15 cellular contexts compared by ENCODE assay signal in genomic region chr5:1810581-1811101, GRCh38. TPM values are rescaled to one million over a fixed set of nuclear protein-coding genes. Genes with fewer than 3 reads are reported as not detected.
A peak's percentile ranks its signal among the peaks of the same experiment; 100 is the strongest.
DNase-seq lines count a peak whose midpoint lies in the region; ATAC-seq and TF ChIP-seq lines count a peak whose summit lies in the region.
"Had no signal": no experiment of that assay in that cellular context is flagged by ENCODE, and none has a peak within 500 bp of the region (broad histone marks: within the 10 kb centered on the region; RNA-seq: fewer than 3 reads in every experiment).

No MANE protein-coding gene starts in this region.

- 98% methylated on average over 10 of the region's 10 CpGs for WGBS in mammary epithelial cell (ENCODE audit: low coverage, missing lambda C conversion rate)

- H2AFZ ChIP-seq in mammary epithelial cell (ENCODE audit: low read depth, low read length) (no peak overlapping the region), osteoblast (ENCODE audit: low read length) (no peak overlapping the region), OCI-LY7 (ENCODE audit: low read length) (no peak overlapping the region)
- H2AFZ ChIP-seq: GM23338 had no signal

- no peak overlapping the region for H3K27ac ChIP-seq in mammary epithelial cell (ENCODE audit: insufficient read depth, low read depth, low read length)
- H3K27ac ChIP-seq in HEK293 (ENCODE audit: extremely low read depth, low read depth, low read length) = no peak overlapping the region
- no peak overlapping the region for H3K27ac ChIP-seq in osteoblast (ENCODE audit: low read depth, low read length)
- H3K27ac ChIP-seq in OCI-LY7 (ENCODE audit: low read depth, low read length, poor library complexity, severe bottlenecking) = no peak overlapping the region
- H3K27ac ChIP-seq: 22Rv1 had no signal

- H3K4me1 ChIP-seq in mammary epithelial cell (ENCODE audit: insufficient read depth, low read length) (peaks cover 25% of the 10 kb centered on the region), HEK293 (ENCODE audit: control insufficient read depth, insufficient read depth, low read length) (no peaks in the 10 kb centered on the region), osteoblast (ENCODE audit: insufficient read depth, low read length) (no peaks in the 10 kb centered on the region), OCI-LY7 (ENCODE audit: insufficient read depth, low read length, poor library complexity, severe bottlenecking) (no peaks in the 10 kb centered on the region)

- in situ Hi-C loops in mammary epithelial cell (cut with MboI; ENCODE audit: low sequenced_read_pairs in 2 of 2) = no loop called here

- H3K9me2 ChIP-seq in OCI-LY7 (ENCODE audit: insufficient read depth, low read length) = no peaks in the 10 kb centered on the region

- POLR2A ChIA-PET in MCF 10A (lab: Yijun Ruan, JAX) (no interaction called here), HEK293 (lab: Yijun Ruan, JAX) (no interaction called here), OCI-LY7 (lab: Charles Lee) (no interaction called here)

- H3K9me3 Mint-ChIP-seq in MCF 10A (ENCODE audit: unreplicated experiment) = no peaks in the 10 kb centered on the region
- H3K9me3 Mint-ChIP-seq in stimulated activated effector memory CD8-positive, alpha-beta T cell treated with anti-CD3 and anti-CD28 coated beads, Interleukin-12 subunit alpha, Interleukin-12 subunit beta, amount 100 ng/mL, for 72 hours = no peaks in the 10 kb centered on the region
- H3K9me3 Mint-ChIP-seq: CD14-positive monocyte; CD8-positive, alpha-beta T cell; GM23338 had no signal

- BruUV-seq in MCF 10A (replicated peaks; lab: Mats Ljungman, UMichigan) (no TSS peak), mammary epithelial cell (replicated peaks; lab: Mats Ljungman, UMichigan) (no TSS peak), OCI-LY7 (replicated peaks; lab: Mats Ljungman, UMichigan) (no TSS peak)

- intact Hi-C loops in MCF 10A (cut with micrococcal nuclease) (no loop called here), mammary epithelial cell (cut with micrococcal nuclease) (no loop called here), OCI-LY7 (cut with micrococcal nuclease; ENCODE audit: unreplicated experiment) (no loop called here)

- H4K20me1 ChIP-seq in mammary epithelial cell (ENCODE audit: insufficient read depth, low read length) = no peaks in the 10 kb centered on the region
- H4K20me1 ChIP-seq in osteoblast (ENCODE audit: insufficient read depth, low read length) = peaks cover 14% of the 10 kb centered on the region
- H4K20me1 ChIP-seq in OCI-LY7 (ENCODE audit: insufficient read depth, low read length) = no peaks in the 10 kb centered on the region; the same call in 1 of the 2 replicates

- H3K9me3 ChIP-seq in mammary epithelial cell (replicated peaks; ENCODE audit: insufficient read depth, low read length) (no peaks in the 10 kb centered on the region), HEK293 (ENCODE audit: control insufficient read depth, insufficient read depth, low read depth, low read length) (no peaks in the 10 kb centered on the region), osteoblast (ENCODE audit: low read depth, low read length) (no peaks in the 10 kb centered on the region), OCI-LY7 (ENCODE audit: low read length) (no peaks in the 10 kb centered on the region)

- dilution Hi-C loops in mammary epithelial cell (cut with HindIII; ENCODE audit: low sequenced_read_pairs) = no loop called here

- H3K27me3 ChIP-seq in mammary epithelial cell (ENCODE audit: insufficient read depth, low read length) = no peaks in the 10 kb centered on the region
- no peaks in the 10 kb centered on the region for H3K27me3 ChIP-seq in osteoblast (ENCODE audit: insufficient read depth, low read length)

- H3K9ac ChIP-seq in mammary epithelial cell (ENCODE audit: insufficient read depth, low read length) = no peak overlapping the region

- H3K4me3 Mint-ChIP-seq in MCF 10A (ENCODE audit: unreplicated experiment) = no peak overlapping the region
- no peak overlapping the region for H3K4me3 Mint-ChIP-seq in stimulated activated effector memory CD8-positive, alpha-beta T cell treated with anti-CD3 and anti-CD28 coated beads, Interleukin-12 subunit alpha, Interleukin-12 subunit beta, amount 100 ng/mL, for 72 hours
- H3K4me3 Mint-ChIP-seq: CD14-positive monocyte; CD8-positive, alpha-beta T cell; GM23338 had no signal

- peak overlapping the region; percentile 7 for H3K27ac Mint-ChIP-seq in MCF 10A (ENCODE audit: low read depth, unreplicated experiment)
- H3K27ac Mint-ChIP-seq in stimulated activated effector memory CD8-positive, alpha-beta T cell treated with anti-CD3 and anti-CD28 coated beads, Interleukin-12 subunit alpha, Interleukin-12 subunit beta, amount 100 ng/mL, for 72 hours = peak overlapping the region; percentile 17
- H3K27ac Mint-ChIP-seq: CD8-positive, alpha-beta T cell; GM23338 had no signal

- no peak for ATAC-seq in stimulated activated effector memory CD8-positive, alpha-beta T cell treated with anti-CD3 and anti-CD28 coated beads, Interleukin-12 subunit alpha, Interleukin-12 subunit beta, amount 100 ng/mL, for 72 hours
- ATAC-seq: CD8-positive, alpha-beta T cell; GM23338 had no signal

- H3K4me3 ChIP-seq in mammary epithelial cell (replicated peaks in 1 of 3; ENCODE audit: insufficient read depth in 1 of 3, low read depth in 2 of 3, low read length in 3 of 3) = no peak overlapping the region
- H3K4me3 ChIP-seq in HEK293 (ENCODE audit: low read depth, low read length) = no peak overlapping the region
- H3K4me3 ChIP-seq in osteoblast (ENCODE audit: insufficient read depth, low read length) = no peak overlapping the region
- no peak overlapping the region for H3K4me3 ChIP-seq in OCI-LY7 (ENCODE audit: low read depth, low read length, poor library complexity, severe bottlenecking)
- H3K4me3 ChIP-seq: GM23338 had no signal

- no peak for TF ChIP-seq CTCF in MCF 10A (IDR thresholded peaks at IDR 0.05; ENCODE audit: unreplicated experiment)
- no peak for TF ChIP-seq CTCF in mammary epithelial cell (conservative IDR thresholded peaks at IDR 0.05 in 1 of 2, IDR thresholded peaks at IDR 0.05 in 1 of 2; ENCODE audit: extremely low read depth in 1 of 2, insufficient read depth in 1 of 2, low read depth in 1 of 2, low read length in 2 of 2)
- no peak for TF ChIP-seq CTCF in HEK293 (tag by site-specific recombination; IDR thresholded peaks at IDR 0.05)
- TF ChIP-seq CTCF in osteoblast (IDR thresholded peaks at IDR 0.05; ENCODE audit: extremely low read depth, low read depth, low read length) = no peak
- no peak for TF ChIP-seq CTCF in OCI-LY7 (conservative IDR thresholded peaks at IDR 0.05; ENCODE audit: low read length)

- H3K36me3 Mint-ChIP-seq in MCF 10A (ENCODE audit: insufficient read depth, unreplicated experiment) = peaks cover 83% of the 10 kb centered on the region
- peaks cover 99% of the 10 kb centered on the region for H3K36me3 Mint-ChIP-seq in stimulated activated effector memory CD8-positive, alpha-beta T cell treated with anti-CD3 and anti-CD28 coated beads, Interleukin-12 subunit alpha, Interleukin-12 subunit beta, amount 100 ng/mL, for 72 hours

- peaks cover 6% of the 10 kb centered on the region for H3K4me1 Mint-ChIP-seq in MCF 10A (ENCODE audit: insufficient read depth, unreplicated experiment)
- peaks cover 22% of the 10 kb centered on the region for H3K4me1 Mint-ChIP-seq in stimulated activated effector memory CD8-positive, alpha-beta T cell treated with anti-CD3 and anti-CD28 coated beads, Interleukin-12 subunit alpha, Interleukin-12 subunit beta, amount 100 ng/mL, for 72 hours

- H3K36me3 ChIP-seq in mammary epithelial cell (ENCODE audit: insufficient read depth, low read length) (peaks cover 31% of the 10 kb centered on the region), HEK293 (ENCODE audit: control insufficient read depth in 2 of 2, insufficient read depth in 1 of 2, low read length in 2 of 2) (peaks cover 39 to 100% of the 10 kb centered on the region in 2 experiments), osteoblast (ENCODE audit: insufficient read depth, low read length) (peaks cover 69% of the 10 kb centered on the region), OCI-LY7 (ENCODE audit: insufficient read depth, low read length) (peaks cover 100% of the 10 kb centered on the region)

- CTCF ChIA-PET in MCF 10A (lab: Yijun Ruan, JAX) = no interaction called here
- CTCF ChIA-PET in mammary epithelial cell (lab: Charles Lee; ENCODE audit: low non-redundant PET) = no interaction called here
- CTCF ChIA-PET in HEK293 (lab: Yijun Ruan, JAX) = no interaction called here
- CTCF ChIA-PET in OCI-LY7 (lab: Charles Lee; ENCODE audit: unreplicated experiment) = no interaction called here

- H3K79me2 ChIP-seq in mammary epithelial cell (ENCODE audit: insufficient read depth, low read length) = peaks cover 70% of the 10 kb centered on the region
- H3K79me2 ChIP-seq in osteoblast (ENCODE audit: insufficient read depth, low read length) = peaks cover 60% of the 10 kb centered on the region
- H3K79me2 ChIP-seq in OCI-LY7 (ENCODE audit: insufficient read depth, low read depth, low read length) = peaks cover 19% of the 10 kb centered on the region; the same call in 1 of the 2 replicates

- DNase-seq in MCF 10A (ENCODE audit: unreplicated experiment) (no peak), mammary epithelial cell (no peak), osteoblast (ENCODE audit: insufficient read length, low spot score, missing footprints) (peak; percentile 25), OCI-LY7 (ENCODE audit: low spot score) (no peak), germinal center (ENCODE audit: low spot score) (no peak)
- no peak for DNase-seq in stimulated activated effector memory CD8-positive, alpha-beta T cell treated with anti-CD3 and anti-CD28 coated beads, Interleukin-12 subunit alpha, Interleukin-12 subunit beta, amount 100 ng/mL, for 72 hours (ENCODE audit: low spot score in 2 of 2)
- DNase-seq: CD8-positive, alpha-beta T cell; DMS53; GF-D8; H7; IMR-90 had no signal

- H3K4me2 ChIP-seq in mammary epithelial cell (ENCODE audit: insufficient read depth, low read depth, low read length) (no peak overlapping the region), osteoblast (ENCODE audit: insufficient read depth, low read length) (no peak overlapping the region), OCI-LY7 (ENCODE audit: low read length) (no peak overlapping the region)
- H3K4me2 ChIP-seq: GM23338 had no signal

- no peaks in the 10 kb centered on the region for H3K27me3 Mint-ChIP-seq in MCF 10A (ENCODE audit: insufficient read depth, unreplicated experiment)

TF ChIP-seq in HEK293, 187 proteins besides CTCF, POLR2A, EP300 and RAD21 (continues in another document):
- no peak for TF ChIP-seq ZNF530 (tag by site-specific recombination; IDR thresholded peaks at IDR 0.05; ENCODE audit: low read depth)

RNA-seq across cellular contexts. Expression of gene NDUFS6, which starts 9.4 kb away (rescaled TPM):
- total RNA-seq in MCF 10A (2022) (44.1 and 65.6 TPM in 2 replicates), mammary epithelial cell (10 to 100 TPM; 13.5 to 47.7 TPM), osteoblast (19.2 and 23.9 TPM in 2 replicates), OCI-LY7 (2022) (52.2 and 58.7 TPM in 2 replicates)
- 127 TPM for polyA plus RNA-seq in mammary epithelial cell
- 17.7 TPM for polyA minus RNA-seq in mammary epithelial cell
- total RNA-seq in OCI-LY7 (2014; rRNA removed; shearing (Covaris generic)) = 41.5 and 52.7 TPM in 2 replicates

RNA-seq across cellular contexts. Expression of gene MRPL36, which starts 11.0 kb away (rescaled TPM):
- total RNA-seq in MCF 10A (2022) (90.5 and 101 TPM in 2 replicates), mammary epithelial cell (10 to 100 TPM; 47.2 to 82.2 TPM), osteoblast (35.1 and 35.7 TPM in 2 replicates), OCI-LY7 (2022) (78.6 and 93.8 TPM in 2 replicates)
- polyA plus RNA-seq in mammary epithelial cell = 117 TPM
- 54.6 TPM for polyA minus RNA-seq in mammary epithelial cell
- 82.5 and 91.7 TPM in 2 replicates for total RNA-seq in OCI-LY7 (2014; rRNA removed; shearing (Covaris generic))
